In the genomic region with DNA sequence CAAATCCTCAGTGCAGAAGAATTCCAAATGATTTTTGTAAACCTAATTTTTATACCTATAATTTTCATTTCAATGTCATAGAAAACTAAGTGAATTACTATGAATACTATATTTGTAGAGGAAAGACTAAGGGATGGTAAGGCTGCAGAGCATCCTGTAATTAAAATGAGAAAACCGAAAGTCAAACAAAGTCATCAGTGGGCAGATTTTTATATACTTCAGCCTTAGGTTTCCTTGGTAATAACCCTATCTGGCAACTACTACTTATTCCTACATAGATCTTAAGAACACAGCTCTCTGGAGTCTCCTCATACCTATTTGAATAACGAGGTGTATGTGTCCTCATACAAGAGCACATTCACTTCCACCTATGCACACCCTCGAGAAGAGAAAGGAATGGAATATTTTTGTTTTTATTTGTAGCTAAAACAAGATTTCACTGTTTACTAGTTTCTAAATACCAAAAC, we compare ENCODE assay signal across 9 cellular contexts.
DNase-seq lines count a peak whose midpoint lies in the region; ATAC-seq and TF ChIP-seq lines count a peak whose summit lies in the region.
"Had no signal": no experiment of that assay in that cellular context is flagged by ENCODE, and none has a peak within 500 bp of the region (broad histone marks: within the 10 kb centered on the region; RNA-seq: fewer than 3 reads in every experiment).

No MANE protein-coding gene starts in this region.

- H3K27me3 Mint-ChIP-seq in WTC11 (ENCODE audit: low read depth): no peaks in the 10 kb centered on the region

- H3K27ac ChIP-seq in mammary epithelial cell (ENCODE audit: insufficient read depth, low read depth, low read length) (peak overlapping the region; percentile 98), psoas muscle (peak overlapping the region; percentile 71)

- H3K9me3 Mint-ChIP-seq in WTC11: no peaks in the 10 kb centered on the region

- BruUV-seq in mammary epithelial cell (replicated peaks; lab: Mats Ljungman, UMichigan): TSS peak; percentile 88

- H3K79me2 ChIP-seq in mammary epithelial cell (ENCODE audit: insufficient read depth, low read length): no peaks in the 10 kb centered on the region

- ATAC-seq in GM18498 (IDR thresholded peaks at IDR 0.05; ENCODE audit: unreplicated experiment) (peak; percentile 25), HG03066 (IDR thresholded peaks at IDR 0.05; ENCODE audit: low read depth, unreplicated experiment) (peak; percentile 12), psoas muscle (peak; percentile 3 to 16 (median 11)), WTC11 (no peak), HG02610 (IDR thresholded peaks at IDR 0.05; ENCODE audit: unreplicated experiment) (no peak), GM19463 (IDR thresholded peaks at IDR 0.05; ENCODE audit: unreplicated experiment) (no peak)

- no peaks in the 10 kb centered on the region for H3K36me3 Mint-ChIP-seq in WTC11

- H4K20me1 ChIP-seq in mammary epithelial cell (ENCODE audit: insufficient read depth, low read length): no peaks in the 10 kb centered on the region

- H3K4me3 ChIP-seq in mammary epithelial cell (replicated peaks in 1 of 3; ENCODE audit: insufficient read depth in 1 of 3, low read depth in 2 of 3, low read length in 3 of 3) (no peak overlapping the region), psoas muscle (no peak overlapping the region)

- dilution Hi-C loops in mammary epithelial cell (cut with HindIII; ENCODE audit: low sequenced_read_pairs): no loop called here

- H3K27me3 ChIP-seq in mammary epithelial cell (ENCODE audit: insufficient read depth, low read length) (no peaks in the 10 kb centered on the region), psoas muscle (ENCODE audit: insufficient read depth in 3 of 3, low read length in 2 of 3) (no peaks in the 10 kb centered on the region)

- no peak overlapping the region for H3K27ac Mint-ChIP-seq in WTC11

- in situ Hi-C loops in mammary epithelial cell (cut with MboI; ENCODE audit: low sequenced_read_pairs in 2 of 2): loop anchor here in 1 of 2 donors (25.0 kb wide), 1 partner anchor 376 kb away; no protein-coding TSS in a partner anchor

- intact Hi-C loops in mammary epithelial cell (cut with micrococcal nuclease): loop anchor here (1.0 to 5.0 kb wide), 8 partner anchors 14 to 386 kb away; no protein-coding TSS in a partner anchor
- intact Hi-C loops in psoas muscle (cut with DNase I): loop anchor here in 1 of 2 donors (5.0 kb wide), 1 partner anchor 189 kb away; no protein-coding TSS in a partner anchor

- H3K4me1 Mint-ChIP-seq in WTC11: peaks cover 22% of the 10 kb centered on the region

- H3K4me3 Mint-ChIP-seq in WTC11: no peak overlapping the region

- no peak for DNase-seq in mammary epithelial cell
- no peak for DNase-seq in psoas muscle
- no peak for DNase-seq in WTC11 (ENCODE audit: low spot score)
- DNase-seq in SIG-M5 (lab: John Stamatoyannopoulos, UW): no peak
- DNase-seq: GF-D8 had no signal

- CTCF ChIA-PET in mammary epithelial cell (lab: Charles Lee; ENCODE audit: low non-redundant PET): interaction anchor here (0.6 kb wide), 1 partner anchor 16 kb away, joined by 3 read pairs; no protein-coding TSS in a partner anchor
- CTCF ChIA-PET in WTC11 (lab: Charles Lee): no interaction called here

- peaks cover 38% of the 10 kb centered on the region for H3K4me1 ChIP-seq in mammary epithelial cell (ENCODE audit: insufficient read depth, low read length)
- peaks cover 15% of the 10 kb centered on the region for H3K4me1 ChIP-seq in psoas muscle

- H3K4me2 ChIP-seq in mammary epithelial cell (ENCODE audit: insufficient read depth, low read depth, low read length): peak overlapping the region; percentile 70

- POLR2A ChIA-PET in WTC11 (lab: Charles Lee): no interaction called here

- peak overlapping the region; percentile 46 for H2AFZ ChIP-seq in mammary epithelial cell (ENCODE audit: low read depth, low read length)

- 54% methylated on average over 3 of the region's 3 CpGs for WGBS in mammary epithelial cell (ENCODE audit: low coverage, missing lambda C conversion rate)
- 34 to 52% (median 48%) methylated on average over 3 of the region's 3 CpGs for WGBS in psoas muscle, 3 donors

- no peak for TF ChIP-seq CTCF in mammary epithelial cell (conservative IDR thresholded peaks at IDR 0.05 in 1 of 2, IDR thresholded peaks at IDR 0.05 in 1 of 2; ENCODE audit: extremely low read depth in 1 of 2, insufficient read depth in 1 of 2, low read depth in 1 of 2, low read length in 2 of 2)
- TF ChIP-seq CTCF in psoas muscle (IDR thresholded peaks at IDR 0.05): no peak
- no peak for TF ChIP-seq CTCF in WTC11 (IDR thresholded peaks at IDR 0.05)

- peak overlapping the region; percentile 96 for H3K9ac ChIP-seq in mammary epithelial cell (ENCODE audit: insufficient read depth, low read length)

- H3K9me3 ChIP-seq in mammary epithelial cell (replicated peaks; ENCODE audit: insufficient read depth, low read length) (no peaks in the 10 kb centered on the region), psoas muscle (no peaks in the 10 kb centered on the region)

- no peaks in the 10 kb centered on the region for H3K36me3 ChIP-seq in mammary epithelial cell (ENCODE audit: insufficient read depth, low read length)
- H3K36me3 ChIP-seq in psoas muscle (ENCODE audit: insufficient read depth in 1 of 2, low read depth in 1 of 2): no peaks in the 10 kb centered on the region

TF ChIP-seq in WTC11, 78 proteins besides CTCF, POLR2A, EP300 and RAD21 (continues in another document):
- TF ChIP-seq NR2C2 (CRISPR knock-in tag; IDR thresholded peaks at IDR 0.05) (no peak), ZNF396 (CRISPR knock-in tag; IDR thresholded peaks at IDR 0.05; ENCODE audit: borderline replicate concordance) (no peak), ZNF671 (CRISPR knock-in tag; IDR thresholded peaks at IDR 0.05) (no peak), MXD4 (CRISPR knock-in tag; IDR thresholded peaks at IDR 0.05; ENCODE audit: borderline replicate concordance) (no peak), HMGA2 (CRISPR knock-in tag; IDR thresholded peaks at IDR 0.05) (no peak), ETV6 (CRISPR knock-in tag; IDR thresholded peaks at IDR 0.05) (no peak), ZNF317 (CRISPR knock-in tag; IDR thresholded peaks at IDR 0.05; ENCODE audit: borderline replicate concordance, low read depth) (no peak)
- TF ChIP-seq, protein P1, sequence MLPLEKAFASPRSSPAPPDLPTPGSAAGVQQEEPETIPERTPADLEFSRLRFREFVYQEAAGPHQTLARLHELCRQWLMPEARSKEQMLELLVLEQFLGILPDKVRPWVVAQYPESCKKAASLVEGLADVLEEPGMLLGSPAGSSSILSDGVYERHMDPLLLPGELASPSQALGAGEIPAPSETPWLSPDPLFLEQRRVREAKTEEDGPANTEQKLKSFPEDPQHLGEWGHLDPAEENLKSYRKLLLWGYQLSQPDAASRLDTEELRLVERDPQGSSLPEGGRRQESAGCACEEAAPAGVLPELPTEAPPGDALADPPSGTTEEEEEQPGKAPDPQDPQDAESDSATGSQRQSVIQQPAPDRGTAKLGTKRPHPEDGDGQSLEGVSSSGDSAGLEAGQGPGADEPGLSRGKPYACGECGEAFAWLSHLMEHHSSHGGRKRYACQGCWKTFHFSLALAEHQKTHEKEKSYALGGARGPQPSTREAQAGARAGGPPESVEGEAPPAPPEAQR (CRISPR knock-in tag; IDR thresholded peaks at IDR 0.05): no peak
- TF ChIP-seq, protein P2, sequence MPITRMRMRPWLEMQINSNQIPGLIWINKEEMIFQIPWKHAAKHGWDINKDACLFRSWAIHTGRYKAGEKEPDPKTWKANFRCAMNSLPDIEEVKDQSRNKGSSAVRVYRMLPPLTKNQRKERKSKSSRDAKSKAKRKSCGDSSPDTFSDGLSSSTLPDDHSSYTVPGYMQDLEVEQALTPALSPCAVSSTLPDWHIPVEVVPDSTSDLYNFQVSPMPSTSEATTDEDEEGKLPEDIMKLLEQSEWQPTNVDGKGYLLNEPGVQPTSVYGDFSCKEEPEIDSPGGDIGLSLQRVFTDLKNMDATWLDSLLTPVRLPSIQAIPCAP (CRISPR knock-in tag; IDR thresholded peaks at IDR 0.05): no peak
- TF ChIP-seq, protein P3, sequence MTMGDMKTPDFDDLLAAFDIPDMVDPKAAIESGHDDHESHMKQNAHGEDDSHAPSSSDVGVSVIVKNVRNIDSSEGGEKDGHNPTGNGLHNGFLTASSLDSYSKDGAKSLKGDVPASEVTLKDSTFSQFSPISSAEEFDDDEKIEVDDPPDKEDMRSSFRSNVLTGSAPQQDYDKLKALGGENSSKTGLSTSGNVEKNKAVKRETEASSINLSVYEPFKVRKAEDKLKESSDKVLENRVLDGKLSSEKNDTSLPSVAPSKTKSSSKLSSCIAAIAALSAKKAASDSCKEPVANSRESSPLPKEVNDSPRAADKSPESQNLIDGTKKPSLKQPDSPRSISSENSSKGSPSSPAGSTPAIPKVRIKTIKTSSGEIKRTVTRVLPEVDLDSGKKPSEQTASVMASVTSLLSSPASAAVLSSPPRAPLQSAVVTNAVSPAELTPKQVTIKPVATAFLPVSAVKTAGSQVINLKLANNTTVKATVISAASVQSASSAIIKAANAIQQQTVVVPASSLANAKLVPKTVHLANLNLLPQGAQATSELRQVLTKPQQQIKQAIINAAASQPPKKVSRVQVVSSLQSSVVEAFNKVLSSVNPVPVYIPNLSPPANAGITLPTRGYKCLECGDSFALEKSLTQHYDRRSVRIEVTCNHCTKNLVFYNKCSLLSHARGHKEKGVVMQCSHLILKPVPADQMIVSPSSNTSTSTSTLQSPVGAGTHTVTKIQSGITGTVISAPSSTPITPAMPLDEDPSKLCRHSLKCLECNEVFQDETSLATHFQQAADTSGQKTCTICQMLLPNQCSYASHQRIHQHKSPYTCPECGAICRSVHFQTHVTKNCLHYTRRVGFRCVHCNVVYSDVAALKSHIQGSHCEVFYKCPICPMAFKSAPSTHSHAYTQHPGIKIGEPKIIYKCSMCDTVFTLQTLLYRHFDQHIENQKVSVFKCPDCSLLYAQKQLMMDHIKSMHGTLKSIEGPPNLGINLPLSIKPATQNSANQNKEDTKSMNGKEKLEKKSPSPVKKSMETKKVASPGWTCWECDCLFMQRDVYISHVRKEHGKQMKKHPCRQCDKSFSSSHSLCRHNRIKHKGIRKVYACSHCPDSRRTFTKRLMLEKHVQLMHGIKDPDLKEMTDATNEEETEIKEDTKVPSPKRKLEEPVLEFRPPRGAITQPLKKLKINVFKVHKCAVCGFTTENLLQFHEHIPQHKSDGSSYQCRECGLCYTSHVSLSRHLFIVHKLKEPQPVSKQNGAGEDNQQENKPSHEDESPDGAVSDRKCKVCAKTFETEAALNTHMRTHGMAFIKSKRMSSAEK (CRISPR knock-in tag; IDR thresholded peaks at IDR 0.05; ENCODE audit: borderline replicate concordance): no peak

Comparison
In these comparisons a context has a peak if more than half of its experiments do, and no peak if none do; other contexts are left out.
1. ATAC-seq: peak in GM18498 (single experiment), HG03066 (single experiment) and psoas muscle (4 of 4); none in WTC11 (single experiment), HG02610 (single experiment) and GM19463 (single experiment).